8 cellular contexts compared by ENCODE assay signal in genomic region chr17:79220715-79221291, GRCh38.
DNase-seq lines count a peak whose midpoint lies in the region; ATAC-seq and TF ChIP-seq lines count a peak whose summit lies in the region.
"Had no signal": no experiment of that assay in that cellular context is flagged by ENCODE, and none has a peak within 500 bp of the region (broad histone marks: within the 10 kb centered on the region; RNA-seq: fewer than 3 reads in every experiment).

No MANE protein-coding gene starts in this region.

- no peak overlapping the region for H3K27ac Mint-ChIP-seq in CD8-positive, alpha-beta T cell
- H3K27ac Mint-ChIP-seq in brain, result peak overlapping the region in 2 of 5 experiments; percentile 15 to 36
- no peak overlapping the region for H3K27ac Mint-ChIP-seq in mesothelial cell of epicardium

- H3K9me3 Mint-ChIP-seq in CD8-positive, alpha-beta T cell, result no peaks in the 10 kb centered on the region
- peaks cover 0 to 2% (median 0%) of the 10 kb centered on the region in 5 experiments for H3K9me3 Mint-ChIP-seq in brain
- H3K9me3 Mint-ChIP-seq in mesothelial cell of epicardium, result no peaks in the 10 kb centered on the region

- H3K4me3 Mint-ChIP-seq in CD8-positive, alpha-beta T cell, result peak overlapping the region; percentile 62
- peak overlapping the region; percentile 23 to 74 (median 72) for H3K4me3 Mint-ChIP-seq in brain
- H3K4me3 Mint-ChIP-seq in mesothelial cell of epicardium, result peak overlapping the region; percentile 35

- WGBS in spleen, 5 donors, result 12 to 32% (median 21%) methylated on average over 10 to 21 of the region's 21 CpGs

- TF ChIP-seq POLR2A in spleen (IDR thresholded peaks at IDR 0.05), result no peak

- peaks cover 51% of the 10 kb centered on the region for H3K27me3 Mint-ChIP-seq in CD8-positive, alpha-beta T cell (ENCODE audit: low read depth)
- H3K27me3 Mint-ChIP-seq in brain, result peaks cover 13% of the 10 kb centered on the region
- H3K27me3 Mint-ChIP-seq in mesothelial cell of epicardium (ENCODE audit: low read depth), result peaks cover 93% of the 10 kb centered on the region

- no peak overlapping the region for H3K27ac ChIP-seq in CD8-positive, alpha-beta T cell (ENCODE audit: low read depth, low read length)
- H3K27ac ChIP-seq in spleen, result no peak overlapping the region

- H3K27me3 ChIP-seq in CD8-positive, alpha-beta T cell (ENCODE audit: insufficient read depth, low read length), result peaks cover 4% of the 10 kb centered on the region
- peaks cover 7% of the 10 kb centered on the region for H3K27me3 ChIP-seq in H7 (ENCODE audit: control insufficient read depth, insufficient read depth, low read length)
- peaks cover 0 to 100% (median 68%) of the 10 kb centered on the region in 7 donors for H3K27me3 ChIP-seq in spleen (replicated peaks in 1 of 7)

- no peak for ATAC-seq in CD8-positive, alpha-beta T cell
- no peak for ATAC-seq in HG03342 (IDR thresholded peaks at IDR 0.05; ENCODE audit: unreplicated experiment)

- H3K4me3 ChIP-seq in CD8-positive, alpha-beta T cell (ENCODE audit: low read depth, low read length), result peak overlapping the region; percentile 33
- H3K4me3 ChIP-seq in H7 (ENCODE audit: insufficient read depth, low read depth, low read length) (peak overlapping the region; percentile 46), spleen (peak overlapping the region in 1 of 8 donors; percentile 25)

- H3K4me1 Mint-ChIP-seq in CD8-positive, alpha-beta T cell (ENCODE audit: low read depth), result peaks cover 9% of the 10 kb centered on the region
- peaks cover 34% of the 10 kb centered on the region for H3K4me1 Mint-ChIP-seq in brain
- H3K4me1 Mint-ChIP-seq in mesothelial cell of epicardium, result peaks cover 7% of the 10 kb centered on the region

- H3K36me3 Mint-ChIP-seq in CD8-positive, alpha-beta T cell, result no peaks in the 10 kb centered on the region
- no peaks in the 10 kb centered on the region for H3K36me3 Mint-ChIP-seq in brain
- H3K36me3 Mint-ChIP-seq in mesothelial cell of epicardium, result no peaks in the 10 kb centered on the region

- peaks cover 5% of the 10 kb centered on the region for H3K4me1 ChIP-seq in CD8-positive, alpha-beta T cell (ENCODE audit: insufficient read depth, low read length)
- H3K4me1 ChIP-seq in spleen, result peaks cover 0 to 15% (median 0%) of the 10 kb centered on the region in 6 donors

- DNase-seq in CD8-positive, alpha-beta T cell, result no peak
- DNase-seq in H7 (peak; percentile 96), mesothelial cell of epicardium (ENCODE audit: low spot score in 2 of 2, unreplicated experiment in 2 of 2) (no peak), HuH-7 (ENCODE audit: low spot score) (no peak), spleen (no peak)

- no peaks in the 10 kb centered on the region for H3K36me3 ChIP-seq in CD8-positive, alpha-beta T cell (ENCODE audit: insufficient read depth, low read length)
- H3K36me3 ChIP-seq in H7 (replicated peaks; ENCODE audit: control insufficient read depth, insufficient read depth, low read length) (no peaks in the 10 kb centered on the region), spleen (no peaks in the 10 kb centered on the region)

- POLR2A ChIA-PET in CD8-positive, alpha-beta T cell (lab: Charles Lee), result no interaction called here

- TF ChIP-seq CTCF in CD8-positive, alpha-beta T cell (IDR thresholded peaks at IDR 0.05), result no peak
- no peak for TF ChIP-seq CTCF in brain (conservative IDR thresholded peaks at IDR 0.05)
- TF ChIP-seq CTCF in mesothelial cell of epicardium (IDR thresholded peaks at IDR 0.05; ENCODE audit: unreplicated experiment), result no peak
- TF ChIP-seq CTCF in spleen (IDR thresholded peaks at IDR 0.05 in 8 of 11, conservative IDR thresholded peaks at IDR 0.05 in 3 of 11), result no peak

- intact Hi-C loops in CD8-positive, alpha-beta T cell (cut with DNase I, micrococcal nuclease), result no loop called here
- intact Hi-C loops in spleen (cut with DNase I; ENCODE audit: low total_unique reads), result no loop called here

- CTCF ChIA-PET in CD8-positive, alpha-beta T cell (lab: Charles Lee), result no interaction called here

- H3K9me3 ChIP-seq in CD8-positive, alpha-beta T cell (ENCODE audit: low read length), result no peaks in the 10 kb centered on the region
- no peaks in the 10 kb centered on the region for H3K9me3 ChIP-seq in spleen
- H3K9me3 ChIP-seq: SK-N-SH had no signal
